Comparison of ENCODE assay signal across 22 cellular contexts in genomic region chr3:46724360-46724890, GRCh38. TPM values are rescaled to one million over a fixed set of nuclear protein-coding genes. Genes with fewer than 3 reads are reported as not detected.
"Had no signal": no experiment of that assay in that cellular context is flagged by ENCODE, and none has a peak within 500 bp of the region (broad histone marks: within the 10 kb centered on the region; RNA-seq: fewer than 3 reads in every experiment).

No MANE protein-coding gene starts in this region.

- H3K4me3 ChIP-seq: adrenal gland, colonic mucosa, MG63 had no signal

- H3K36me3 ChIP-seq: adrenal gland, colonic mucosa, MG63 had no signal

- ATAC-seq: PC-3, T-helper 17 cell, WTC11 had no signal

- H3K27me3 ChIP-seq: adrenal gland, colonic mucosa, MG63 had no signal

- H3K9me3 ChIP-seq: adrenal gland, colonic mucosa, MG63 had no signal

- H3K4me3 Mint-ChIP-seq: activated naive CD8-positive, alpha-beta T cell treated with anti-CD3 and anti-CD28 coated beads, Interleukin-2, amount 10 ng/mL, durations not matched to agents 7 days and 5 days; T-helper 17 cell; WTC11 had no signal

- H3K27ac Mint-ChIP-seq: activated naive CD8-positive, alpha-beta T cell treated with anti-CD3 and anti-CD28 coated beads, Interleukin-2, amount 10 ng/mL, durations not matched to agents 7 days and 5 days; T-helper 17 cell; WTC11 had no signal

- H3K36me3 Mint-ChIP-seq: activated naive CD8-positive, alpha-beta T cell treated with anti-CD3 and anti-CD28 coated beads, Interleukin-2, amount 10 ng/mL, durations not matched to agents 7 days and 5 days; WTC11 had no signal

- H3K9me3 Mint-ChIP-seq: activated naive CD8-positive, alpha-beta T cell treated with anti-CD3 and anti-CD28 coated beads, Interleukin-2, amount 10 ng/mL, durations not matched to agents 7 days and 5 days had no signal

- H3K4me1 ChIP-seq: adrenal gland, colonic mucosa had no signal

- DNase-seq: activated CD8-positive, alpha-beta memory T cell treated with anti-CD3 and anti-CD28 coated beads, Interleukin-2, amount 50 U/mL, for 4 hours; activated naive CD4-positive, alpha-beta T cell treated with anti-CD3 and anti-CD28 coated beads, Interleukin-2, amount 50 U/mL, for 16 hours; activated naive CD8-positive, alpha-beta T cell treated with anti-CD3 and anti-CD28 coated beads, Interleukin-2, amount 10 ng/mL, durations not matched to agents 7 days and 5 days; adrenal gland; anterior cingulate cortex; colonic mucosa; MG63; MV-4-11; NCI-H1092 treated with DMSO at 0.1 percent for 48 hours; NCI-H1417 treated with DMSO at 0.1 percent for 48 hours; NCI-H1694; NCI-H2029; NCI-H345; NCI-H510A treated with DMSO at 0.1 percent for 48 hours; NCI-H69; NK-92 treated with Interleukin-12 subunit alpha and Interleukin-12 subunit beta, amount 100 ng/mL, for 24 hours; PC-3; SIG-M5; T-helper 17 cell; T-helper 9 cell had no signal

- H3K27ac ChIP-seq: adrenal gland, colonic mucosa had no signal

- H3K4me1 Mint-ChIP-seq: activated naive CD8-positive, alpha-beta T cell treated with anti-CD3 and anti-CD28 coated beads, Interleukin-2, amount 10 ng/mL, durations not matched to agents 7 days and 5 days had no signal

RNA-seq across cellular contexts. Expression of gene PRSS50, which starts 6.8 kb away (rescaled TPM):
- total RNA-seq: activated CD8-positive, alpha-beta memory T cell treated with anti-CD3 and anti-CD28 coated beads for 36 hours; activated naive CD8-positive, alpha-beta T cell treated with anti-CD3 and anti-CD28 coated beads, Interleukin-2, amount 10 ng/mL, durations not matched to agents 7 days and 5 days; colonic mucosa; PC-3; T-helper 17 cell had no signal
